ENCODE assay signal across 26 cellular contexts in genomic region chr18:45440246-45440645, GRCh38.
"Had no signal": no experiment of that assay in that cellular context is flagged by ENCODE, and none has a peak within 500 bp of the region (broad histone marks: within the 10 kb centered on the region; RNA-seq: fewer than 3 reads in every experiment).

No MANE protein-coding gene starts in this region.

- H3K9me3 Mint-ChIP-seq: natural killer cell treated with Interleukin-12 subunit alpha and Interleukin-12 subunit beta and Interleukin-15 and Interleukin-18, amount 100 ng/mL, for 72 hours; neural crest cell; stimulated activated memory B cell treated with anti-CD40 and anti-IgM and Interleukin-4, amounts not matched to agents 10 μg/mL and 1 μg/mL and 100 μg/mL, for 72 hours; type B pancreatic cell had no signal

- H3K27me3 ChIP-seq: left lung, right atrium auricular region, right lobe of liver, tibial nerve, uterus had no signal

- H3K27ac ChIP-seq: left lung, lower lobe of right lung, parathyroid adenoma, right atrium auricular region, right lobe of liver, tibial nerve, uterus had no signal

- DNase-seq: hippocampal formation; kidney; left colon; left lung; lower lobe of right lung; midbrain; mucosa of descending colon; naive thymus-derived CD4-positive, alpha-beta T cell; nucleus accumbens; right lobe of liver; stimulated activated CD4-positive, alpha-beta T cell treated with anti-CD3 and anti-CD28 coated beads, Interleukin-1b, Interleukin-23, amount 100 ng/mL, for 48 hours; stimulated activated CD4-positive, alpha-beta T cell treated with anti-CD3 and anti-CD28 coated beads, Interleukin-2, amount 100 ng/mL, for 48 hours; stimulated activated CD4-positive, alpha-beta T cell treated with anti-CD3 and anti-CD28 coated beads, Interleukin-4, amount 100 ng/mL, for 4 hours; stimulated activated CD8-positive, alpha-beta memory T cell treated with anti-CD3 and anti-CD28 coated beads, Interleukin-4, amount 100 ng/mL, for 48 hours; stimulated activated naive CD4-positive, alpha-beta T cell treated with Interleukin-2 at 50 U/mL for 16 hours; stimulated activated naive CD8-positive, alpha-beta T cell treated with anti-CD3 and anti-CD28 coated beads, Interleukin-15, amount 100 ng/mL, for 72 hours; substantia nigra; uterus had no signal

- H3K79me2 ChIP-seq: parathyroid adenoma had no signal

- H3K4me2 ChIP-seq: smooth muscle cell had no signal

- H3K4me3 ChIP-seq: left lung, lower lobe of right lung, mucosa of descending colon, right atrium auricular region, right lobe of liver, smooth muscle cell, tibial nerve, uterus had no signal

- H3K4me1 ChIP-seq: left lung, lower lobe of right lung, parathyroid adenoma, right lobe of liver, tibial nerve, uterus had no signal

- H3K27ac Mint-ChIP-seq: naive thymus-derived CD4-positive, alpha-beta T cell; natural killer cell treated with Interleukin-12 subunit alpha and Interleukin-12 subunit beta and Interleukin-15 and Interleukin-18, amount 100 ng/mL, for 72 hours; stimulated activated memory B cell treated with anti-CD40 and anti-IgM and Interleukin-4, amounts not matched to agents 10 μg/mL and 1 μg/mL and 100 μg/mL, for 72 hours; type B pancreatic cell had no signal

- H3K4me3 Mint-ChIP-seq: naive thymus-derived CD4-positive, alpha-beta T cell; natural killer cell treated with Interleukin-12 subunit alpha and Interleukin-12 subunit beta and Interleukin-15 and Interleukin-18, amount 100 ng/mL, for 72 hours; neural crest cell; stimulated activated memory B cell treated with anti-CD40 and anti-IgM and Interleukin-4, amounts not matched to agents 10 μg/mL and 1 μg/mL and 100 μg/mL, for 72 hours; stimulated activated naive CD8-positive, alpha-beta T cell treated with anti-CD3 and anti-CD28 coated beads, Interleukin-15, amount 100 ng/mL, for 72 hours; type B pancreatic cell had no signal

- H3K4me1 Mint-ChIP-seq: naive thymus-derived CD4-positive, alpha-beta T cell; neural crest cell; stimulated activated memory B cell treated with anti-CD40 and anti-IgM and Interleukin-4, amounts not matched to agents 10 μg/mL and 1 μg/mL and 100 μg/mL, for 72 hours; stimulated activated naive CD8-positive, alpha-beta T cell treated with anti-CD3 and anti-CD28 coated beads, Interleukin-15, amount 100 ng/mL, for 72 hours had no signal

- H3K27me3 Mint-ChIP-seq: stimulated activated naive CD8-positive, alpha-beta T cell treated with anti-CD3 and anti-CD28 coated beads, Interleukin-15, amount 100 ng/mL, for 72 hours had no signal

- H3K36me3 ChIP-seq: left lung, lower lobe of right lung, right atrium auricular region, right lobe of liver, tibial nerve, uterus had no signal

- H3K9me3 ChIP-seq: left lung, lower lobe of right lung, mucosa of descending colon, right atrium auricular region, right lobe of liver, tibial nerve, uterus had no signal

- H3K36me3 Mint-ChIP-seq: natural killer cell treated with Interleukin-12 subunit alpha and Interleukin-12 subunit beta and Interleukin-15 and Interleukin-18, amount 100 ng/mL, for 72 hours; stimulated activated memory B cell treated with anti-CD40 and anti-IgM and Interleukin-4, amounts not matched to agents 10 μg/mL and 1 μg/mL and 100 μg/mL, for 72 hours; type B pancreatic cell had no signal

- ATAC-seq: left colon; left lung; lower lobe of right lung; mucosa of descending colon; naive thymus-derived CD4-positive, alpha-beta T cell; natural killer cell treated with Interleukin-12 subunit alpha and Interleukin-12 subunit beta and Interleukin-15 and Interleukin-18, amount 100 ng/mL, for 72 hours; right lobe of liver; stimulated activated memory B cell treated with anti-CD40 and anti-IgM and Interleukin-4, amounts not matched to agents 10 μg/mL and 1 μg/mL and 100 μg/mL, for 72 hours; stimulated activated naive CD8-positive, alpha-beta T cell treated with anti-CD3 and anti-CD28 coated beads, Interleukin-15, amount 100 ng/mL, for 72 hours had no signal
